Comparison of ENCODE assay signal across 8 cellular contexts in the genomic region with DNA sequence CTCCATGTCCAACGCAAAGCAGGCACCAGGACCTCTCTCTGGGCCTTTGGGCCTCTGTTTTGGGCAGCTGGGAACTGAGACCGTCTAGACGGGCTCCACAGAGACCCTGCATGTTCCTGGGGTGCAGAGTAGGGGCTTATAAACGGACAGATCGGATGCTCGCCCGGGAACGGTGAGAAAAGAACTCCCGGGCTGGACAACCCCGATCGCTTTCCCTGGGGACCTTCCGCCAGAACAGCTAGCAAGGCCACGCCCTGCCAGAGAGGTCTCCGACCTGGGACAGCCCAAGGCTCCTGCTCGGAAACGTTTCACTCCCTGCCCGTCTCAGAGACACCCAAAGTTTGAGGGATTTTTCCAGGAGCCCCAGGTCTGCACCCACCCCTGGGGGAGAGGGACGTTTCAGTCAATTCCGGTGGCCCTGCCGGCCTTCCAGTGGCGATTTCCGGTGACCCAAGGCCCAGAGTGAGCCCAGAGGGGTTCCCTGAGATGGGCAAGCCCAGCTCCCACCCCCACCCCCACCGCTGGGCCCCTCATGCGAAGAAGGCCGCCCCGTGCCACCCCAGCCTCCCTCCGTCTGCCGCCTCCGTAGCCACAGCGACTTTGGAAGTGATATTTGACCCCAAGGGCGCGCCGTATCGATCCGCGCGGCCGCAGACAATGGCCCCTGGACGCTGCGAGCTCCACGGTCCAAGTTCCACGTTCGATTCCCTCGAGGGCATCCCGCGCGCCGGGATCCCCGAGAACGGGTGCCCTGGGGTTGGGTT. TPM values are rescaled to one million over a fixed set of nuclear protein-coding genes. Genes with fewer than 3 reads are reported as not detected.
A peak's percentile ranks its signal among the peaks of the same experiment; 100 is the strongest.
DNase-seq lines count a peak whose midpoint lies in the region; ATAC-seq lines count a peak whose summit lies in the region.

No MANE protein-coding gene starts in this region.

- no peak for ATAC-seq in naive B cell (ENCODE audit: low read depth in 2 of 2)
- no peak for ATAC-seq in HG03460 (IDR thresholded peaks at IDR 0.05; ENCODE audit: unreplicated experiment)

- peaks cover 16 to 32% (median 21%) of the 10 kb centered on the region in 3 donors for H3K4me1 Mint-ChIP-seq in naive B cell

- no peaks in the 10 kb centered on the region for H3K9me3 Mint-ChIP-seq in naive B cell

- DNase-seq in SJCRH30 (peak; percentile 69 to 76), epidermal melanocyte (ENCODE audit: insufficient read length, low spot score) (peak; percentile 51), naive B cell (no peak), UCSD-AML1 (lab: John Stamatoyannopoulos, UW; ENCODE audit: unreplicated experiment) (no peak), NCI-H345 treated with DMSO at 0.1 percent for 48 hours (lab: John Stamatoyannopoulos, UW; ENCODE audit: unreplicated experiment) (no peak), NCI-H1105 treated with DMSO at 0.1 percent for 48 hours (lab: John Stamatoyannopoulos, UW) (no peak)

- H3K36me3 ChIP-seq in SJCRH30, result peaks cover 8% of the 10 kb centered on the region; the same call in 1 of the 2 replicates

- peak overlapping the region; percentile 44 to 80 (median 68) for H3K4me3 Mint-ChIP-seq in naive B cell

- H3K27ac ChIP-seq in SJCRH30, result no peak overlapping the region; the same call in 1 of the 2 replicates

- no peaks in the 10 kb centered on the region for H3K36me3 Mint-ChIP-seq in naive B cell

- H3K9me3 ChIP-seq in SJCRH30 (replicated peaks), result no peaks in the 10 kb centered on the region

- peak overlapping the region; percentile 79 for H3K4me3 ChIP-seq in GM08714 (ENCODE audit: low read length)
- H3K4me3 ChIP-seq in SJCRH30, result peak overlapping the region; percentile 79

- peaks cover 24% of the 10 kb centered on the region for H3K4me1 ChIP-seq in SJCRH30

- H3K27ac Mint-ChIP-seq in naive B cell, result peak overlapping the region in 3 of 6 donors; percentile 44 to 74 (median 54)

- no peaks in the 10 kb centered on the region for H3K27me3 Mint-ChIP-seq in naive B cell

- no peaks in the 10 kb centered on the region for H3K27me3 ChIP-seq in SJCRH30

RNA-seq across cellular contexts. Expression of a gene that starts 1.7 kb away (rescaled TPM):
- 41.0 and 42.0 TPM in 2 replicates for total RNA-seq in SJCRH30 (2014; rRNA removed; shearing (Covaris generic))
- polyA plus RNA-seq in naive B cell (ENCODE audit: low read depth in 6 of 6), result 1 to 10 TPM in 3 of 6 donors, under 1 TPM in 2, not detected in 1; 0.33 to 1.6 (median 1.0) TPM

RNA-seq across cellular contexts. Expression of a gene that starts 18.0 kb away (rescaled TPM):
- total RNA-seq in SJCRH30 (2014; rRNA removed; shearing (Covaris generic)), result 5.1 and 5.3 TPM in 2 replicates
- 10 to 100 TPM; 32.8 to 82.8 (median 39.3) TPM for polyA plus RNA-seq in naive B cell (ENCODE audit: low read depth in 6 of 6)

RNA-seq across cellular contexts. Expression of a gene that starts 20.5 kb away (rescaled TPM):
- total RNA-seq in SJCRH30 (2014; rRNA removed; shearing (Covaris generic)), result 0.04 TPM in 1 of 2 replicates, not detected in the other
- not detected for polyA plus RNA-seq in naive B cell (ENCODE audit: low read depth in 6 of 6)

RNA-seq across cellular contexts. Expression of a gene that starts 23.2 kb away (rescaled TPM):
- 96.0 and 98.5 TPM in 2 replicates for total RNA-seq in SJCRH30 (2014; rRNA removed; shearing (Covaris generic))
- 100 to 1,000 TPM; 102 to 183 (median 108) TPM for polyA plus RNA-seq in naive B cell (ENCODE audit: low read depth in 6 of 6)

RNA-seq across cellular contexts. Expression of a gene that starts 28.9 kb away (rescaled TPM):
- total RNA-seq in SJCRH30 (2014; rRNA removed; shearing (Covaris generic)), result 9.9 and 11.0 TPM in 2 replicates
- polyA plus RNA-seq in naive B cell (ENCODE audit: low read depth in 6 of 6), result 10 to 100 TPM; 46.2 to 70.0 (median 58.7) TPM

Comparison
In these comparisons a context has a peak if more than half of its experiments do, and no peak if none do; other contexts are left out.
1. DNase-seq: peak in SJCRH30 (2 of 2) and epidermal melanocyte (single experiment); none in naive B cell (single experiment), UCSD-AML1 (single experiment), NCI-H345 treated with DMSO at 0.1 percent for 48 hours (single experiment) and NCI-H1105 treated with DMSO at 0.1 percent for 48 hours (single experiment).